19 cellular contexts compared by ENCODE assay signal in genomic region chr12:124031058-124031457, GRCh38.
"Had no signal": no experiment of that assay in that cellular context is flagged by ENCODE, and none has a peak within 500 bp of the region (broad histone marks: within the 10 kb centered on the region; RNA-seq: fewer than 3 reads in every experiment).

No MANE protein-coding gene starts in this region.

- H3K4me3 ChIP-seq: coronary artery, left lung, mucosa of descending colon, upper lobe of left lung had no signal

- H3K9me3 ChIP-seq: left lung, mucosa of descending colon, neutrophil, upper lobe of left lung had no signal

- H3K4me1 Mint-ChIP-seq: activated CD4-positive, alpha-beta memory T cell treated with anti-CD3 and anti-CD28 coated beads, Interleukin-2, amount 10 ng/mL, durations not matched to agents 7 days and 5 days; activated CD4-positive, alpha-beta T cell treated with anti-CD3 and anti-CD28 coated beads for 36 hours had no signal

- H3K4me3 Mint-ChIP-seq: activated CD4-positive, alpha-beta memory T cell treated with anti-CD3 and anti-CD28 coated beads, Interleukin-2, amount 10 ng/mL, durations not matched to agents 7 days and 5 days; activated CD4-positive, alpha-beta T cell treated with anti-CD3 and anti-CD28 coated beads for 36 hours; activated naive CD4-positive, alpha-beta T cell treated with anti-CD3 and anti-CD28 coated beads, Interleukin-2, amount 10 ng/mL, durations not matched to agents 7 days and 5 days; activated T-cell treated with anti-CD3 and anti-CD28 coated beads, Interleukin-2, amount 50 U/mL, for 24 hours; naive thymus-derived CD8-positive, alpha-beta T cell; T-helper 17 cell had no signal

- H3K36me3 ChIP-seq: left lung, neutrophil, upper lobe of left lung had no signal

- H3K9me3 Mint-ChIP-seq: activated CD4-positive, alpha-beta memory T cell treated with anti-CD3 and anti-CD28 coated beads, Interleukin-2, amount 10 ng/mL, durations not matched to agents 7 days and 5 days; activated naive CD4-positive, alpha-beta T cell treated with anti-CD3 and anti-CD28 coated beads, Interleukin-2, amount 10 ng/mL, durations not matched to agents 7 days and 5 days; activated T-cell treated with anti-CD3 and anti-CD28 coated beads, Interleukin-2, amount 50 U/mL, for 24 hours; naive thymus-derived CD8-positive, alpha-beta T cell had no signal

- DNase-seq: activated CD4-positive, alpha-beta memory T cell treated with anti-CD3 and anti-CD28 coated beads, Interleukin-2, amount 10 ng/mL, durations not matched to agents 7 days and 5 days; activated CD4-positive, alpha-beta T cell treated with anti-CD3 and anti-CD28 coated beads for 36 hours; activated naive CD4-positive, alpha-beta T cell treated with anti-CD3 and anti-CD28 coated beads, Interleukin-2, amount 10 ng/mL, durations not matched to agents 7 days and 5 days; activated T-cell treated with anti-CD3 and anti-CD28 coated beads, Interleukin-2, amount 50 U/mL, for 24 hours; caudate nucleus; effector CD8-positive, alpha-beta T cell; left lung; mammary epithelial cell; mucosa of descending colon; naive thymus-derived CD8-positive, alpha-beta T cell; posterior cingulate gyrus; retina; stimulated activated CD4-positive, alpha-beta T cell treated with anti-CD3 and anti-CD28 coated beads, Interleukin-15, amount 100 ng/mL, for 24 hours; stimulated activated CD4-positive, alpha-beta T cell treated with anti-CD3 and anti-CD28 coated beads, Interleukin-4, amount 100 ng/mL, for 24 hours; stimulated activated naive CD8-positive, alpha-beta T cell treated with anti-CD3 and anti-CD28 coated beads, Interleukin-15, Interleukin-2, amounts not matched to agents 100 U/mL and 50 U/mL, for 24 hours; T-helper 17 cell; upper lobe of left lung had no signal

- H3K27ac ChIP-seq: coronary artery, neutrophil, upper lobe of left lung had no signal

- H3K36me3 Mint-ChIP-seq: activated naive CD4-positive, alpha-beta T cell treated with anti-CD3 and anti-CD28 coated beads, Interleukin-2, amount 10 ng/mL, durations not matched to agents 7 days and 5 days; naive thymus-derived CD8-positive, alpha-beta T cell had no signal

- ATAC-seq: activated CD4-positive, alpha-beta T cell treated with anti-CD3 and anti-CD28 coated beads for 36 hours; left lung; mucosa of descending colon; naive thymus-derived CD8-positive, alpha-beta T cell; stimulated activated naive CD8-positive, alpha-beta T cell treated with anti-CD3 and anti-CD28 coated beads, Interleukin-15, Interleukin-2, amounts not matched to agents 100 U/mL and 50 U/mL, for 24 hours; T-helper 17 cell had no signal

- H3K27me3 Mint-ChIP-seq: activated CD4-positive, alpha-beta memory T cell treated with anti-CD3 and anti-CD28 coated beads, Interleukin-2, amount 10 ng/mL, durations not matched to agents 7 days and 5 days; activated CD4-positive, alpha-beta T cell treated with anti-CD3 and anti-CD28 coated beads for 36 hours; activated T-cell treated with anti-CD3 and anti-CD28 coated beads, Interleukin-2, amount 50 U/mL, for 24 hours had no signal

- H3K4me1 ChIP-seq: upper lobe of left lung had no signal

- H3K27ac Mint-ChIP-seq: activated CD4-positive, alpha-beta memory T cell treated with anti-CD3 and anti-CD28 coated beads, Interleukin-2, amount 10 ng/mL, durations not matched to agents 7 days and 5 days; activated CD4-positive, alpha-beta T cell treated with anti-CD3 and anti-CD28 coated beads for 36 hours; activated naive CD4-positive, alpha-beta T cell treated with anti-CD3 and anti-CD28 coated beads, Interleukin-2, amount 10 ng/mL, durations not matched to agents 7 days and 5 days; activated T-cell treated with anti-CD3 and anti-CD28 coated beads, Interleukin-2, amount 50 U/mL, for 24 hours; naive thymus-derived CD8-positive, alpha-beta T cell; T-helper 17 cell had no signal

- H3K27me3 ChIP-seq: left lung, neutrophil, upper lobe of left lung had no signal
